17 cellular contexts compared by ENCODE assay signal in genomic region chr6:89291256-89291819, GRCh38. TPM values are rescaled to one million over a fixed set of nuclear protein-coding genes. Genes with fewer than 3 reads are reported as not detected.
DNase-seq lines count a peak whose midpoint lies in the region; ATAC-seq and TF ChIP-seq lines count a peak whose summit lies in the region.
"Had no signal": no experiment of that assay in that cellular context is flagged by ENCODE, and none has a peak within 500 bp of the region (broad histone marks: within the 10 kb centered on the region; RNA-seq: fewer than 3 reads in every experiment).

No MANE protein-coding gene starts in this region.

- H3K4me3 Mint-ChIP-seq in activated CD8-positive, alpha-beta memory T cell treated with anti-CD3 and anti-CD28 coated beads, Interleukin-2, amount 10 ng/mL, durations not matched to agents 7 days and 5 days = no peak overlapping the region
- H3K4me3 Mint-ChIP-seq in endodermal cell = no peak overlapping the region
- H3K4me3 Mint-ChIP-seq in osteocyte (ENCODE audit: unreplicated experiment) = no peak overlapping the region
- no peak overlapping the region for H3K4me3 Mint-ChIP-seq in HFFc6
- H3K4me3 Mint-ChIP-seq: CD14-positive monocyte had no signal

- POLR2A ChIA-PET in HEK293 (lab: Yijun Ruan, JAX) = no interaction called here

- H3K36me3 ChIP-seq in HEK293 (ENCODE audit: control insufficient read depth in 2 of 2, insufficient read depth in 1 of 2, low read length in 2 of 2) (no peaks in the 10 kb centered on the region), endodermal cell (ENCODE audit: control insufficient read depth, insufficient read depth, low read length) (no peaks in the 10 kb centered on the region)

- H3K27ac ChIP-seq in HEK293 (ENCODE audit: extremely low read depth, low read depth, low read length) (no peak overlapping the region), endodermal cell (ENCODE audit: low read depth, low read length) (no peak overlapping the region)

- H3K4me1 ChIP-seq in HEK293 (ENCODE audit: control insufficient read depth, insufficient read depth, low read length) (no peaks in the 10 kb centered on the region), endodermal cell (ENCODE audit: control insufficient read depth, insufficient read depth, low read length) (no peaks in the 10 kb centered on the region)

- H3K27me3 Mint-ChIP-seq in activated CD8-positive, alpha-beta memory T cell treated with anti-CD3 and anti-CD28 coated beads, Interleukin-2, amount 10 ng/mL, durations not matched to agents 7 days and 5 days = no peaks in the 10 kb centered on the region
- H3K27me3 Mint-ChIP-seq in endodermal cell (ENCODE audit: insufficient read depth) (peaks cover 14% of the 10 kb centered on the region), osteocyte (ENCODE audit: unreplicated experiment) (peaks cover 9% of the 10 kb centered on the region), HFFc6 (ENCODE audit: insufficient read depth) (peaks cover 18% of the 10 kb centered on the region)
- H3K27me3 Mint-ChIP-seq: IgD-negative memory B cell had no signal

- H3K27me3 ChIP-seq in endodermal cell (ENCODE audit: control insufficient read depth, insufficient read depth, low read length, poor library complexity, severe bottlenecking) = no peaks in the 10 kb centered on the region

- H3K9me3 ChIP-seq in HEK293 (ENCODE audit: control insufficient read depth, insufficient read depth, low read depth, low read length) = no peaks in the 10 kb centered on the region
- no peaks in the 10 kb centered on the region for H3K9me3 ChIP-seq in endodermal cell (ENCODE audit: control insufficient read depth, low read length)

- no peak overlapping the region for H3K9ac ChIP-seq in endodermal cell (ENCODE audit: extremely low read depth, low read length, poor library complexity, severe bottlenecking)

- H3K4me3 ChIP-seq in HEK293 (ENCODE audit: low read depth, low read length) (no peak overlapping the region), endodermal cell (ENCODE audit: low read length) (no peak overlapping the region)

- CTCF ChIA-PET in activated CD8-positive, alpha-beta memory T cell treated with anti-CD3 and anti-CD28 coated beads, Interleukin-2, amount 10 ng/mL, durations not matched to agents 7 days and 5 days (lab: Charles Lee) = interaction anchor here (0.6 to 0.9 kb wide), 2 partner anchors 8 to 390 kb away, joined by 3 read pairs; no protein-coding TSS in a partner anchor
- CTCF ChIA-PET in HEK293 (lab: Yijun Ruan, JAX) = interaction anchor here (0.7 to 1.9 kb wide), 4 partner anchors 10 to 59 kb away, joined by 3 to 5 read pairs (median 4); no protein-coding TSS in a partner anchor

- no peaks in the 10 kb centered on the region for H3K36me3 Mint-ChIP-seq in activated CD8-positive, alpha-beta memory T cell treated with anti-CD3 and anti-CD28 coated beads, Interleukin-2, amount 10 ng/mL, durations not matched to agents 7 days and 5 days
- no peaks in the 10 kb centered on the region for H3K36me3 Mint-ChIP-seq in endodermal cell (ENCODE audit: low read depth)
- no peaks in the 10 kb centered on the region for H3K36me3 Mint-ChIP-seq in osteocyte (ENCODE audit: unreplicated experiment)
- H3K36me3 Mint-ChIP-seq in HFFc6 (ENCODE audit: low read depth) = no peaks in the 10 kb centered on the region

- TF ChIP-seq CTCF in HEK293 (tag by site-specific recombination; IDR thresholded peaks at IDR 0.05) = no peak
- TF ChIP-seq CTCF in endodermal cell (conservative IDR thresholded peaks at IDR 0.05) = peak; percentile 46
- no peak for TF ChIP-seq CTCF in osteocyte (IDR thresholded peaks at IDR 0.05)
- no peak for TF ChIP-seq CTCF in HFFc6 (IDR thresholded peaks at IDR 0.05)

- DNase-seq in activated CD8-positive, alpha-beta memory T cell treated with anti-CD3 and anti-CD28 coated beads, Interleukin-2, amount 10 ng/mL, durations not matched to agents 7 days and 5 days = peak; percentile 28
- DNase-seq in activated CD8-positive, alpha-beta memory T cell treated with anti-CD3 and anti-CD28 coated beads, Interleukin-2, amount 50 U/mL, for 4 hours = no peak
- DNase-seq in endodermal cell = no peak
- peak; percentile 71 for DNase-seq in osteocyte (ENCODE audit: extremely low spot score, unreplicated experiment)
- no peak for DNase-seq in HFFc6
- DNase-seq: COR-L47, DMS79, NCI-H1930, NCI-H2171 treated with DMSO at 0.1 percent for 48 hours, NCI-H510A, PC-3 had no signal

- WGBS in endodermal cell (ENCODE audit: insufficient coverage in 1 of 2, insufficient read length in 1 of 2), 2 experiments = 86 to 93% methylated on average over 9 to 11 of the region's 11 CpGs

- no peaks in the 10 kb centered on the region for H3K9me3 Mint-ChIP-seq in activated CD8-positive, alpha-beta memory T cell treated with anti-CD3 and anti-CD28 coated beads, Interleukin-2, amount 10 ng/mL, durations not matched to agents 7 days and 5 days (ENCODE audit: low read depth)
- H3K9me3 Mint-ChIP-seq in endodermal cell (no peaks in the 10 kb centered on the region), osteocyte (ENCODE audit: unreplicated experiment) (no peaks in the 10 kb centered on the region), HFFc6 (no peaks in the 10 kb centered on the region)

- no peaks in the 10 kb centered on the region for H3K4me1 Mint-ChIP-seq in activated CD8-positive, alpha-beta memory T cell treated with anti-CD3 and anti-CD28 coated beads, Interleukin-2, amount 10 ng/mL, durations not matched to agents 7 days and 5 days
- no peaks in the 10 kb centered on the region for H3K4me1 Mint-ChIP-seq in endodermal cell
- H3K4me1 Mint-ChIP-seq in osteocyte (ENCODE audit: unreplicated experiment) = no peaks in the 10 kb centered on the region
- H3K4me1 Mint-ChIP-seq in HFFc6 (ENCODE audit: low read depth) = no peaks in the 10 kb centered on the region

- H3K27ac Mint-ChIP-seq in activated CD8-positive, alpha-beta memory T cell treated with anti-CD3 and anti-CD28 coated beads, Interleukin-2, amount 10 ng/mL, durations not matched to agents 7 days and 5 days = no peak overlapping the region
- H3K27ac Mint-ChIP-seq in endodermal cell (no peak overlapping the region), osteocyte (ENCODE audit: unreplicated experiment) (no peak overlapping the region), HFFc6 (no peak overlapping the region)
- H3K27ac Mint-ChIP-seq: CD14-positive monocyte, IgD-negative memory B cell had no signal

- no peak for ATAC-seq in activated CD8-positive, alpha-beta memory T cell treated with anti-CD3 and anti-CD28 coated beads, Interleukin-2, amount 10 ng/mL, durations not matched to agents 7 days and 5 days
- ATAC-seq in GM21576 (IDR thresholded peaks at IDR 0.05; ENCODE audit: unreplicated experiment) (no peak), HG03135 (IDR thresholded peaks at IDR 0.05; ENCODE audit: unreplicated experiment) (no peak)
- ATAC-seq: PC-3 had no signal

TF ChIP-seq in HEK293, 187 proteins besides CTCF, POLR2A, EP300 and RAD21:
- TF ChIP-seq ZNF600 (tag by site-specific recombination; IDR thresholded peaks at IDR 0.05) = peak; percentile 53; the same call in 1 of the 2 replicates
- no peak for TF ChIP-seq ZNF335 (tag by site-specific recombination; conservative IDR thresholded peaks at IDR 0.05)
TF ChIP-seq in HEK293: peak in this region for 1.

RNA-seq across cellular contexts. Expression of gene GABRR2, which starts 23.8 kb away (rescaled TPM):
- 1 to 10 TPM in 1 of 2 experiments, under 1 TPM in 1; 0.67 to 1.0 TPM for total RNA-seq in activated CD8-positive, alpha-beta memory T cell treated with anti-CD3 and anti-CD28 coated beads, Interleukin-2, amount 10 ng/mL, durations not matched to agents 7 days and 5 days
- under 1 TPM; 0.15 to 0.27 TPM for total RNA-seq in endodermal cell
- 0.36 TPM for polyA plus RNA-seq in endodermal cell (2013, experiment 1 of 2)
- polyA plus RNA-seq in endodermal cell (2013, experiment 2 of 2) = 0.17 TPM
- total RNA-seq in osteocyte = 0.68 and 0.97 TPM in 2 replicates
- under 1 TPM in 4 of 6 experiments, not detected in 2; 0.10 to 0.24 (median 0.12) TPM for total RNA-seq in HFFc6 (2021; fragmentation: NEBNext Ultra II Directional; extraction: Animal tissue kit (Norgen Biotek cat#: 25700))
- total RNA-seq: HT-29 had no signal
- polyA plus RNA-seq: CD14-positive monocyte had no signal

Comparison
In these comparisons a context has a peak if more than half of its experiments do, and no peak if none do; other contexts are left out.
1. DNase-seq: peak in activated CD8-positive, alpha-beta memory T cell treated with anti-CD3 and anti-CD28 coated beads, Interleukin-2, amount 10 ng/mL, durations not matched to agents 7 days and 5 days (single experiment) and osteocyte (single experiment); none in activated CD8-positive, alpha-beta memory T cell treated with anti-CD3 and anti-CD28 coated beads, Interleukin-2, amount 50 U/mL, for 4 hours (single experiment), endodermal cell (single experiment) and HFFc6 (single experiment).